In genomic region chr2:195533771-195534642, GRCh38 we compare ENCODE assay signal across 8 cellular contexts.
DNase-seq lines count a peak whose midpoint lies in the region; ATAC-seq and TF ChIP-seq lines count a peak whose summit lies in the region.

No MANE protein-coding gene starts in this region.

- H3K27ac ChIP-seq in lung (ENCODE audit: low read depth in 1 of 2, low read length in 1 of 2), result peak overlapping the region in 1 of 2 donors; percentile 48

- no peaks in the 10 kb centered on the region for H3K36me3 ChIP-seq in lung (ENCODE audit: control insufficient read depth in 2 of 2, insufficient read depth in 2 of 2, low read length in 2 of 2)

- in situ Hi-C loops in astrocyte of the spinal cord (cut with HindIII; ENCODE audit: low sequenced_read_pairs), result no loop called here

- no peak overlapping the region for H3K4me3 ChIP-seq in astrocyte of the spinal cord (ENCODE audit: low read depth, low read length)
- no peak overlapping the region for H3K4me3 ChIP-seq in lung

- peaks cover 0 to 1% of the 10 kb centered on the region in 2 donors for H3K4me1 ChIP-seq in lung (ENCODE audit: control insufficient read depth in 2 of 2, insufficient read depth in 2 of 2, low read length in 2 of 2)

- H3K27me3 ChIP-seq in lung (ENCODE audit: control insufficient read depth, insufficient read depth), result no peaks in the 10 kb centered on the region

- no peaks in the 10 kb centered on the region for H3K9me3 ChIP-seq in lung (ENCODE audit: control insufficient read depth in 2 of 2, insufficient read depth in 1 of 2, low read length in 1 of 2)

- TF ChIP-seq CTCF in GM12874 (IDR thresholded peaks at IDR 0.05; ENCODE audit: insufficient read depth, low read depth, low read length), result peak; percentile 30
- TF ChIP-seq CTCF in astrocyte of the spinal cord (IDR thresholded peaks at IDR 0.05; ENCODE audit: low read depth, low read length), result peak; percentile 40
- no peak for TF ChIP-seq CTCF in lung (IDR thresholded peaks at IDR 0.05; ENCODE audit: control extremely low read depth, extremely low read depth)

- 50 to 65% methylated on average over 8 of the region's 8 CpGs for WGBS in lung, 2 donors

- DNase-seq in T1000 (lab: John Stamatoyannopoulos, UW) (peak; percentile 73), astrocyte of the spinal cord (ENCODE audit: low read depth, low spot score) (peak; percentile 93), lung (ENCODE audit: low spot score) (peak; percentile 60), NCI-H1436 treated with DMSO at 0.1 percent for 48 hours (lab: John Stamatoyannopoulos, UW) (no peak)
- DNase-seq in stimulated activated CD8-positive, alpha-beta memory T cell treated with anti-CD3 and anti-CD28 coated beads, Interleukin-2, amount 100 ng/mL, for 48 hours (ENCODE audit: low read depth in 2 of 2), result peak; percentile 43 to 66

- ATAC-seq in HG03139 (IDR thresholded peaks at IDR 0.05; ENCODE audit: unreplicated experiment) (peak; percentile 76), lung (ENCODE audit: insufficient read depth, low FRiP score) (peak; percentile 83), HG03439 (IDR thresholded peaks at IDR 0.05; ENCODE audit: unreplicated experiment) (no peak)
